Comparison of ENCODE assay signal across 8 cellular contexts in the genomic region with DNA sequence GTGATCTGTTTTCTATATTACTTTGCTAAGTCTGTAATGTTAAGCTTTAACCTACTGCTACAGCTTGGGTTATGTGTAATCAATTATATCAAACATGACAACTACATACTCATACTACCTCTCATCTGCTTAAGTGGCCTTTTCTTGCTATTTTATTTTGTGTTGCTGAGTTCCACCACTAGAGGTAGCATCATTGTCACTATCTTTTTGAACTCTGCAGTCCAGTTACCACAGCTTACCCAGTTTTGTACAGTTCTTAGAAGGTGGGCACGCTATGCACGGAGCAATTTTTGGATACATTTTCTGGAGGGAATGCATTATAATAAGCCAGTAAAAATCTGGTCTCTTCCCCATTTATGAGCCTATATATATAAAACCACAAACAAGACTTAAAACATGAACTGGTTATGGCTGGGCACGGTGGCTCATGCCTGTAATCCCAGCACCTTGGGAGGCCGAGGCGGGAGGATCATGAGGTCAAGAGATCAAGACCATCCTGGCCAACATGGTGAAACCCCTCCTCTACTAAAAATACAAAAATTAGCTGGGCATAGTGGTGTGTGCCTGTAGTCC. TPM values are rescaled to one million over a fixed set of nuclear protein-coding genes. Genes with fewer than 3 reads are reported as not detected.
A peak's percentile ranks its signal among the peaks of the same experiment; 100 is the strongest.
DNase-seq lines count a peak whose midpoint lies in the region; ATAC-seq, FAIRE-seq and TF ChIP-seq lines count a peak whose summit lies in the region.

No MANE protein-coding gene starts in this region.

- CTCF ChIA-PET in H1 (lab: Charles Lee; ENCODE audit: partially characterized antibody) = interaction anchor here (0.6 to 3.9 kb wide), 26 partner anchors 10 to 299 kb away, joined by 3 to 24 read pairs (median 4); no protein-coding TSS in a partner anchor
- CTCF ChIA-PET in naive thymus-derived CD4-positive, alpha-beta T cell (lab: Charles Lee) = interaction anchor here (0.7 kb wide), 2 partner anchors 9 to 16 kb away, joined by 3 read pairs; no protein-coding TSS in a partner anchor

- WGBS in GM23248 (ENCODE audit: low coverage in 1 of 2, low lambda C conversion rate in 2 of 2, missing lambda C conversion rate in 2 of 2), 2 experiments = 71 to 73% methylated on average over 5 of the region's 5 CpGs
- 93% methylated on average over 5 of the region's 5 CpGs; no CpG with 5 or more reads in 1 of the 2 experiments for WGBS in H1 (ENCODE audit: extremely low coverage in 1 of 2, insufficient coverage in 1 of 2, insufficient read length in 1 of 2, insufficient replicate concordance in 2 of 2, low coverage in 1 of 2, low lambda C conversion rate in 2 of 2, missing lambda C conversion rate in 1 of 2), 2 experiments

- H3K4ac ChIP-seq in H1 (replicated peaks; ENCODE audit: insufficient read length, low read depth, low read length) = no peak overlapping the region

- no peak overlapping the region for H3K23ac ChIP-seq in H1 (ENCODE audit: insufficient read length)

- TF ChIP-seq EP300 in H1 (IDR thresholded peaks at IDR 0.05; ENCODE audit: borderline replicate concordance in 1 of 2, low read depth in 2 of 2, low read length in 2 of 2) = no peak

- no peak overlapping the region for H2BK12ac ChIP-seq in H1 (ENCODE audit: low read depth, low read length)

- no peaks in the 10 kb centered on the region for H3K4me1 Mint-ChIP-seq in naive thymus-derived CD4-positive, alpha-beta T cell

- H4K20me1 ChIP-seq in GM23248 (ENCODE audit: insufficient read depth) = no peaks in the 10 kb centered on the region
- no peaks in the 10 kb centered on the region for H4K20me1 ChIP-seq in H1 (replicated peaks in 1 of 2; ENCODE audit: control insufficient read depth in 1 of 2, insufficient read depth in 2 of 2, low read length in 2 of 2)

- no peak overlapping the region for H3K27ac ChIP-seq in GM23248
- H3K27ac ChIP-seq in H1 (ENCODE audit: low read depth, low read length) = no peak overlapping the region
- no peak overlapping the region for H3K27ac ChIP-seq in naive thymus-derived CD4-positive, alpha-beta T cell (ENCODE audit: low read depth, low read length)

- no peak overlapping the region for H2BK5ac ChIP-seq in H1 (ENCODE audit: low read depth, low read length)

- H3K23me2 ChIP-seq in H1 (ENCODE audit: low read depth, low read length) = no peaks in the 10 kb centered on the region

- no peak overlapping the region for H3K4me3 Mint-ChIP-seq in naive thymus-derived CD4-positive, alpha-beta T cell

- no peak for TF ChIP-seq POLR2A in H1 (IDR thresholded peaks at IDR 0.05; ENCODE audit: control extremely low read depth in 1 of 2, low read depth in 2 of 2, low read length in 2 of 2)

- no peak overlapping the region for H4K5ac ChIP-seq in H1 (ENCODE audit: insufficient read length, low read depth, low read length)

- DNase-seq in D721Med (ENCODE audit: insufficient read length, low spot score) (no peak), GM23248 (peak; percentile 60), NCI-H69 (lab: John Stamatoyannopoulos, UW) (peak; percentile 42), H1 (ENCODE audit: low read depth in 1 of 2, low spot score in 2 of 2) (no peak)
- DNase-seq in naive thymus-derived CD4-positive, alpha-beta T cell = peak in 3 of 9 donors; percentile 7 to 11 (median 7)
- DNase-seq in central memory CD4-positive, alpha-beta T cell = no peak
- no peak for DNase-seq in stimulated activated CD8-positive, alpha-beta memory T cell treated with anti-CD3 and anti-CD28 coated beads, Interleukin-4, amount 100 ng/mL, for 48 hours

- H3K14ac ChIP-seq in H1 (ENCODE audit: insufficient read length) = no peak overlapping the region

- peaks cover 0 to 18% (median 3%) of the 10 kb centered on the region in 5 donors for H3K36me3 Mint-ChIP-seq in naive thymus-derived CD4-positive, alpha-beta T cell

- H3K79me1 ChIP-seq in H1 (ENCODE audit: low read depth, low read length) = no peaks in the 10 kb centered on the region

- FAIRE-seq in D721Med (lab: Jason Lieb, UNC) (peak; percentile 48), H1 (lab: Jason Lieb, UNC) (no peak)

- H2AFZ ChIP-seq in GM23248 (no peak overlapping the region), H1 (ENCODE audit: low read length) (no peak overlapping the region)

- ATAC-seq in naive thymus-derived CD4-positive, alpha-beta T cell = peak; percentile 41
- no peak for ATAC-seq in GM18511 (IDR thresholded peaks at IDR 0.05; ENCODE audit: unreplicated experiment)

- no peaks in the 10 kb centered on the region for H3K79me2 ChIP-seq in GM23248 (ENCODE audit: insufficient read depth)
- H3K79me2 ChIP-seq in H1 (ENCODE audit: control insufficient read depth in 1 of 2, insufficient read depth in 2 of 2, low read length in 2 of 2) = no peaks in the 10 kb centered on the region

- H2BK120ac ChIP-seq in H1 (replicated peaks; ENCODE audit: low read depth, low read length) = no peak overlapping the region

- H3K4me1 ChIP-seq in GM23248 (ENCODE audit: insufficient read depth) (no peaks in the 10 kb centered on the region), H1 (replicated peaks in 1 of 4; ENCODE audit: control insufficient read depth in 3 of 4, insufficient read depth in 4 of 4, low read length in 3 of 4) (no peaks in the 10 kb centered on the region)
- H3K4me1 ChIP-seq in naive thymus-derived CD4-positive, alpha-beta T cell (ENCODE audit: control insufficient read depth in 2 of 2, insufficient read depth in 2 of 2, low read length in 2 of 2) = no peaks in the 10 kb centered on the region

- POLR2A ChIA-PET in H1 (lab: Charles Lee; ENCODE audit: partially characterized antibody) = interaction anchor here (1.3 to 1.9 kb wide), 2 partner anchors 39 to 182 kb away, joined by 3 to 4 read pairs; no protein-coding TSS in a partner anchor
- POLR2A ChIA-PET in naive thymus-derived CD4-positive, alpha-beta T cell (lab: Charles Lee) = interaction anchor here (0.7 to 1.0 kb wide), 2 partner anchors 49 to 240 kb away, joined by 3 read pairs; partner anchors contain the start of gene SAV1

- H3K4me3 ChIP-seq in GM23248 = no peak overlapping the region
- no peak overlapping the region for H3K4me3 ChIP-seq in H1 (ENCODE audit: extremely low read depth in 1 of 4, insufficient read depth in 2 of 4, low read depth in 3 of 4, low read length in 4 of 4)
- H3K4me3 ChIP-seq in naive thymus-derived CD4-positive, alpha-beta T cell (ENCODE audit: low read length) = no peak overlapping the region

- H3K18ac ChIP-seq in H1 (ENCODE audit: extremely low read depth, low read length) = no peak overlapping the region

- no peak overlapping the region for H2AK5ac ChIP-seq in H1 (ENCODE audit: low read depth, low read length)

- no peaks in the 10 kb centered on the region for H3K36me3 ChIP-seq in GM23248 (ENCODE audit: low read depth)
- H3K36me3 ChIP-seq in H1 (ENCODE audit: control insufficient read depth in 2 of 4, insufficient read depth in 4 of 4, low read length in 3 of 4) = no peaks in the 10 kb centered on the region
- H3K36me3 ChIP-seq in naive thymus-derived CD4-positive, alpha-beta T cell (ENCODE audit: control insufficient read depth in 2 of 3, insufficient read depth in 3 of 3, low read length in 3 of 3) = no peaks in the 10 kb centered on the region

- H3K56ac ChIP-seq in H1 (replicated peaks; ENCODE audit: insufficient read length, low read depth, low read length) = no peak overlapping the region

- H3K27ac Mint-ChIP-seq in naive thymus-derived CD4-positive, alpha-beta T cell = no peak overlapping the region

- H3K9ac ChIP-seq in GM23248 (no peak overlapping the region), H1 (replicated peaks in 1 of 4; ENCODE audit: extremely low read depth in 1 of 4, low read depth in 3 of 4, low read length in 3 of 4) (no peak overlapping the region)

- H4K91ac ChIP-seq in H1 (replicated peaks; ENCODE audit: insufficient read length, low read length) = no peak overlapping the region

- TF ChIP-seq RAD21 in H1 (IDR thresholded peaks at IDR 0.05 in 1 of 2, conservative IDR thresholded peaks at IDR 0.05 in 1 of 2; ENCODE audit: low read depth in 2 of 2, low read length in 2 of 2) = peak; percentile 57 to 69

- H3K9me2 ChIP-seq in GM23248 (ENCODE audit: insufficient read depth) = no peaks in the 10 kb centered on the region

- peaks cover 0 to 2% (median 0%) of the 10 kb centered on the region in 11 donors for H3K9me3 Mint-ChIP-seq in naive thymus-derived CD4-positive, alpha-beta T cell

- H2BK15ac ChIP-seq in H1 (ENCODE audit: low read length) = no peak overlapping the region

- no peaks in the 10 kb centered on the region for H3K27me3 Mint-ChIP-seq in naive thymus-derived CD4-positive, alpha-beta T cell

- intact Hi-C loops in naive thymus-derived CD4-positive, alpha-beta T cell (cut with micrococcal nuclease) = loop anchor here (1.0 to 2.0 kb wide), 5 partner anchors 95 to 241 kb away; no protein-coding TSS in a partner anchor

- no peak overlapping the region for H3K4me2 ChIP-seq in GM23248 (ENCODE audit: unreplicated experiment)
- no peak overlapping the region for H3K4me2 ChIP-seq in H1 (ENCODE audit: insufficient read depth in 1 of 2, low read depth in 2 of 2, low read length in 2 of 2)

- H3F3A ChIP-seq in GM23248 (ENCODE audit: insufficient read depth) = 0 out of 2 replicates have a peak, but pooled peaks cover 3% of the 10 kb centered on the region

- H3K27me3 ChIP-seq in GM23248 (replicated peaks; ENCODE audit: insufficient read depth) (no peaks in the 10 kb centered on the region), H1 (replicated peaks in 1 of 4; ENCODE audit: control insufficient read depth in 3 of 4, extremely low read depth in 1 of 4, insufficient read depth in 3 of 4, low read length in 3 of 4) (no peaks in the 10 kb centered on the region)
- H3K27me3 ChIP-seq in naive thymus-derived CD4-positive, alpha-beta T cell (ENCODE audit: control insufficient read depth in 2 of 2, insufficient read depth in 2 of 2, low read length in 2 of 2) = no peaks in the 10 kb centered on the region

- in situ Hi-C loops in GM23248 (cut with MboI) = loop anchor here (10.0 to 25.0 kb wide), 2 partner anchors 155 to 593 kb away; no protein-coding TSS in a partner anchor

- no peaks in the 10 kb centered on the region for H3K9me3 ChIP-seq in GM23248 (ENCODE audit: low read depth)
- no peaks in the 10 kb centered on the region for H3K9me3 ChIP-seq in H1 (ENCODE audit: insufficient read depth in 2 of 2, low read depth in 1 of 2, low read length in 1 of 2)
- H3K9me3 ChIP-seq in naive thymus-derived CD4-positive, alpha-beta T cell (ENCODE audit: control insufficient read depth in 2 of 3, low read length in 3 of 3) = no peaks in the 10 kb centered on the region

- TF ChIP-seq CTCF in D721Med (IDR thresholded peaks at IDR 0.05; ENCODE audit: insufficient read depth, missing control alignments) (peak; percentile 71), H1 (IDR thresholded peaks at IDR 0.05; ENCODE audit: control extremely low read depth in 1 of 3, insufficient read depth in 1 of 3, low read depth in 1 of 3, low read length in 3 of 3) (peak in 2 of 3 experiments; percentile 47 to 65; a peak in 3 of 4 replicates)

- no peak overlapping the region for H2BK20ac ChIP-seq in H1 (ENCODE audit: low read length)

- H4K8ac ChIP-seq in H1 (ENCODE audit: extremely low read depth, insufficient read depth, low read length) = no peak overlapping the region

RNA-seq across cellular contexts. Expression of gene SAV1, which starts 48.5 kb away (rescaled TPM):
- total RNA-seq in GM23248 (2014; rRNA removed; shearing (Covaris generic)) = 15.3 and 30.2 TPM in 2 replicates
- 27.1 and 28.6 TPM in 2 replicates for polyA plus RNA-seq in GM23248 (2016; fragmentation: Nextera tagmentation; extraction: Ambion mirVana)
- 72.5 and 78.3 TPM in 2 replicates for total RNA-seq in H1 (2021; fragmentation: NEBNext Ultra II Directional; extraction: Animal tissue kit (Norgen Biotek cat#: 25700))
- 11.5 and 15.9 TPM in 2 replicates for polyA plus RNA-seq in H1 (2011; rRNA removed)
- polyA plus RNA-seq in H1 (2011; cell fraction: cytosol; rRNA removed) = 23.0 TPM
- 13.7 TPM for polyA plus RNA-seq in H1 (2011; cell fraction: nucleus; rRNA removed)
- 26.1 to 52.9 TPM (median 34.0 TPM) in 4 replicates for polyA plus RNA-seq in H1 (2012, experiment 1 of 2)
- polyA plus RNA-seq in H1 (2012, experiment 2 of 2) = 11.1 TPM
- 60.3 TPM for polyA plus RNA-seq in H1 (2013, experiment 1 of 2)
- 56.8 TPM for polyA plus RNA-seq in H1 (2013, experiment 2 of 2)
- 24.0 and 29.6 TPM in 2 replicates for polyA minus RNA-seq in H1 (2011; rRNA and poly(A)+ RNA removed)
- 19.4 TPM for polyA minus RNA-seq in H1 (2011; cell fraction: cytosol; rRNA and poly(A)+ RNA removed)
- polyA minus RNA-seq in H1 (2011; cell fraction: nucleus; rRNA and poly(A)+ RNA removed) = 42.9 TPM
- 1 to 10 TPM; 7.2 to 9.4 (median 8.7) TPM for total RNA-seq in naive thymus-derived CD4-positive, alpha-beta T cell
- 1 to 10 TPM; 7.4 to 8.9 TPM for polyA plus RNA-seq in naive thymus-derived CD4-positive, alpha-beta T cell

RNA-seq across cellular contexts. Expression of gene ATL1, which starts 59.7 kb away (rescaled TPM):
- 10.5 and 10.8 TPM in 2 replicates for total RNA-seq in GM23248 (2014; rRNA removed; shearing (Covaris generic))
- polyA plus RNA-seq in GM23248 (2016; fragmentation: Nextera tagmentation; extraction: Ambion mirVana) (10.7 and 11.4 TPM in 2 replicates), H1 (2011; rRNA removed) (2.1 and 4.0 TPM in 2 replicates)
- total RNA-seq in H1 (2021; fragmentation: NEBNext Ultra II Directional; extraction: Animal tissue kit (Norgen Biotek cat#: 25700)) = 4.2 and 5.9 TPM in 2 replicates
- 4.3 TPM for polyA plus RNA-seq in H1 (2011; cell fraction: cytosol; rRNA removed)
- 3.4 TPM for polyA plus RNA-seq in H1 (2011; cell fraction: nucleus; rRNA removed)
- polyA plus RNA-seq in H1 (2012, experiment 1 of 2) = 3.9 to 5.0 TPM (median 4.6 TPM) in 4 replicates
- polyA plus RNA-seq in H1 (2012, experiment 2 of 2) = 0.38 TPM
- polyA plus RNA-seq in H1 (2013, experiment 1 of 2) = 4.5 TPM
- 5.7 TPM for polyA plus RNA-seq in H1 (2013, experiment 2 of 2)
- 6.0 and 7.2 TPM in 2 replicates for polyA minus RNA-seq in H1 (2011; rRNA and poly(A)+ RNA removed)
- 6.2 TPM for polyA minus RNA-seq in H1 (2011; cell fraction: cytosol; rRNA and poly(A)+ RNA removed)
- 8.5 TPM for polyA minus RNA-seq in H1 (2011; cell fraction: nucleus; rRNA and poly(A)+ RNA removed)
- 1 to 10 TPM; 1.4 to 4.2 (median 2.2) TPM for total RNA-seq in naive thymus-derived CD4-positive, alpha-beta T cell
- polyA plus RNA-seq in naive thymus-derived CD4-positive, alpha-beta T cell = 1 to 10 TPM; 3.8 to 4.1 TPM

Comparison
In these comparisons a context has a peak if more than half of its experiments do, and no peak if none do; other contexts are left out.
1. DNase-seq: peak in GM23248 (single experiment) and NCI-H69 (single experiment); none in D721Med (single experiment), H1 (0 of 2), central memory CD4-positive, alpha-beta T cell (single experiment) and stimulated activated CD8-positive, alpha-beta memory T cell treated with anti-CD3 and anti-CD28 coated beads, Interleukin-4, amount 100 ng/mL, for 48 hours (single experiment).